16 cellular contexts compared by ENCODE assay signal in the genomic region with DNA sequence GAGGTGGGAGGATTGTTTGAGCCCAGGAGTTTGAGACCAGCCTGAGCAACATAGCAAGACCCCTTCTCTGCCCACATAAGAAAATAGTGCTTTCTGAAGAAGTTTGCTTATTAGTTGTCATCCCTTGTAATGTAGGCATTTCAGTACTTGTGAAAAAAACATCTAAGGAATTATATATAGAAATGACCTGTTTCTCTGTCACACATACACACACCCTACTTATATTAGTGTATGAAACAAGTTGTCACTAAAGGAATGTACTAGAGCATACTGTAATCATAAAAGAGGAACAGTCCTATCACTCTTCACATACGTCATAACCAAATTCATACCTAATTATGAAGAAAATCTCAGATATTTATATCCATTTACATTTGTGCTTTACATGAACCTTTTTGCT.
A peak's percentile ranks its signal among the peaks of the same experiment; 100 is the strongest.
DNase-seq lines count a peak whose midpoint lies in the region; ATAC-seq and TF ChIP-seq lines count a peak whose summit lies in the region.
"Had no signal": no experiment of that assay in that cellular context is flagged by ENCODE, and none has a peak within 500 bp of the region (broad histone marks: within the 10 kb centered on the region; RNA-seq: fewer than 3 reads in every experiment).

No MANE protein-coding gene starts in this region.

- no peak overlapping the region for H3K27ac Mint-ChIP-seq in activated T-cell treated with anti-CD3 and anti-CD28 coated beads, Interleukin-2, amount 50 U/mL, for 72 hours
- peak overlapping the region; percentile 20 for H3K27ac Mint-ChIP-seq in activated T-helper 17 cell treated with anti-CD3 and anti-CD28 coated beads, Interleukin-2, amount 50 U/mL, for 72 hours
- H3K27ac Mint-ChIP-seq in stimulated activated naive B cell treated with anti-CD40 and anti-IgM and Interleukin-4, amounts not matched to agents 10 μg/mL and 1 μg/mL and 100 μg/mL, for 72 hours: peak overlapping the region; percentile 80

- no peaks in the 10 kb centered on the region for H3K36me3 ChIP-seq in GM06990 (ENCODE audit: control insufficient read depth, insufficient read depth, low read length)

- H3K27me3 Mint-ChIP-seq in activated T-cell treated with anti-CD3 and anti-CD28 coated beads, Interleukin-2, amount 50 U/mL, for 72 hours (ENCODE audit: low read depth): no peaks in the 10 kb centered on the region
- no peaks in the 10 kb centered on the region for H3K27me3 Mint-ChIP-seq in activated T-helper 17 cell treated with anti-CD3 and anti-CD28 coated beads, Interleukin-2, amount 50 U/mL, for 72 hours
- H3K27me3 Mint-ChIP-seq in stimulated activated naive B cell treated with anti-CD40 and anti-IgM and Interleukin-4, amounts not matched to agents 10 μg/mL and 1 μg/mL and 100 μg/mL, for 72 hours: no peaks in the 10 kb centered on the region

- H3K4me3 ChIP-seq in GM06990 (replicated peaks; ENCODE audit: low read depth, low read length): no peak overlapping the region
- H3K4me3 ChIP-seq: GM23248, SJCRH30 had no signal

- no peak overlapping the region for H3K4me3 Mint-ChIP-seq in activated T-cell treated with anti-CD3 and anti-CD28 coated beads, Interleukin-2, amount 50 U/mL, for 72 hours
- no peak overlapping the region for H3K4me3 Mint-ChIP-seq in activated T-helper 17 cell treated with anti-CD3 and anti-CD28 coated beads, Interleukin-2, amount 50 U/mL, for 72 hours
- H3K4me3 Mint-ChIP-seq in stimulated activated naive B cell treated with anti-CD40 and anti-IgM and Interleukin-4, amounts not matched to agents 10 μg/mL and 1 μg/mL and 100 μg/mL, for 72 hours: no peak overlapping the region

- no peaks in the 10 kb centered on the region for H3K9me3 Mint-ChIP-seq in activated T-cell treated with anti-CD3 and anti-CD28 coated beads, Interleukin-2, amount 50 U/mL, for 72 hours
- H3K9me3 Mint-ChIP-seq in activated T-helper 17 cell treated with anti-CD3 and anti-CD28 coated beads, Interleukin-2, amount 50 U/mL, for 72 hours: no peaks in the 10 kb centered on the region
- H3K9me3 Mint-ChIP-seq in stimulated activated naive B cell treated with anti-CD40 and anti-IgM and Interleukin-4, amounts not matched to agents 10 μg/mL and 1 μg/mL and 100 μg/mL, for 72 hours: no peaks in the 10 kb centered on the region

- H3K27me3 ChIP-seq in GM06990 (replicated peaks; ENCODE audit: control insufficient read depth, insufficient read depth, low read length): no peaks in the 10 kb centered on the region
- H3K27me3 ChIP-seq: SJCRH30 had no signal

- TF ChIP-seq CTCF in GM06990 (IDR thresholded peaks at IDR 0.05; ENCODE audit: insufficient read depth, low read length, poor library complexity, severe bottlenecking): no peak

- DNase-seq in activated T-cell treated with anti-CD3 and anti-CD28 coated beads, Interleukin-2, amount 50 U/mL, for 72 hours: no peak
- no peak for DNase-seq in activated T-cell treated with anti-CD3 and anti-CD28 coated beads, Interleukin-2, amount 50 U/mL, for 1 hour
- DNase-seq in GM06990 (ENCODE audit: extremely low read depth, insufficient read length) (peak; percentile 13), putamen (ENCODE audit: low spot score) (no peak)
- no peak for DNase-seq in stimulated activated naive B cell treated with anti-CD40 and anti-IgM and Interleukin-4, amounts not matched to agents 10 μg/mL and 1 μg/mL and 100 μg/mL, for 72 hours
- DNase-seq: GM23248, NCI-H1417 treated with DMSO at 0.1 percent for 48 hours, NCI-H2029, NCI-H2171, NCI-H446 treated with DMSO at 0.1 percent for 48 hours, NCI-H748 treated with DMSO at 0.1 percent for 48 hours, PC-3, SJCRH30 had no signal

- ATAC-seq in activated T-cell treated with anti-CD3 and anti-CD28 coated beads, Interleukin-2, amount 50 U/mL, for 72 hours (replicated peaks in 1 of 2): peak; percentile 73 to 87
- peak; percentile 62 for ATAC-seq in activated T-helper 17 cell treated with anti-CD3 and anti-CD28 coated beads, Interleukin-2, amount 50 U/mL, for 72 hours (replicated peaks)
- ATAC-seq in stimulated activated naive B cell treated with anti-CD40 and anti-IgM and Interleukin-4, amounts not matched to agents 10 μg/mL and 1 μg/mL and 100 μg/mL, for 72 hours (replicated peaks): peak; percentile 39 to 55
- no peak for ATAC-seq in GM18873 (IDR thresholded peaks at IDR 0.05; ENCODE audit: low FRiP score, unreplicated experiment)
- ATAC-seq: HCT116, PC-3 had no signal

- peaks cover 0 to 11% of the 10 kb centered on the region in 2 donors for H3K36me3 Mint-ChIP-seq in activated T-cell treated with anti-CD3 and anti-CD28 coated beads, Interleukin-2, amount 50 U/mL, for 72 hours (ENCODE audit: insufficient read depth in 2 of 2)
- H3K36me3 Mint-ChIP-seq in activated T-helper 17 cell treated with anti-CD3 and anti-CD28 coated beads, Interleukin-2, amount 50 U/mL, for 72 hours (ENCODE audit: low read depth): peaks cover 88% of the 10 kb centered on the region
- peaks cover 18 to 29% of the 10 kb centered on the region in 2 donors for H3K36me3 Mint-ChIP-seq in stimulated activated naive B cell treated with anti-CD40 and anti-IgM and Interleukin-4, amounts not matched to agents 10 μg/mL and 1 μg/mL and 100 μg/mL, for 72 hours

- peaks cover 14% of the 10 kb centered on the region for H3K4me1 Mint-ChIP-seq in activated T-cell treated with anti-CD3 and anti-CD28 coated beads, Interleukin-2, amount 50 U/mL, for 72 hours (ENCODE audit: low read depth)
- H3K4me1 Mint-ChIP-seq in activated T-helper 17 cell treated with anti-CD3 and anti-CD28 coated beads, Interleukin-2, amount 50 U/mL, for 72 hours: no peaks in the 10 kb centered on the region
- no peaks in the 10 kb centered on the region for H3K4me1 Mint-ChIP-seq in stimulated activated naive B cell treated with anti-CD40 and anti-IgM and Interleukin-4, amounts not matched to agents 10 μg/mL and 1 μg/mL and 100 μg/mL, for 72 hours
